30 cellular contexts compared by ENCODE assay signal in genomic region chr21:25550352-25550751, GRCh38.
"Had no signal": no experiment of that assay in that cellular context is flagged by ENCODE, and none has a peak within 500 bp of the region (broad histone marks: within the 10 kb centered on the region; RNA-seq: fewer than 3 reads in every experiment).

No MANE protein-coding gene starts in this region.

- H3K4me1 ChIP-seq: gastrocnemius medialis, prostate gland, suprapubic skin, tibial artery, upper lobe of right lung had no signal

- H3K27me3 ChIP-seq: gastrocnemius medialis, ovary, suprapubic skin, tibial artery, upper lobe of right lung had no signal

- H3K4me1 Mint-ChIP-seq: central memory CD8-positive, alpha-beta T cell had no signal

- H3K36me3 ChIP-seq: gastrocnemius medialis, ovary, prostate gland, suprapubic skin, tibial artery, upper lobe of right lung had no signal

- H3K9me3 Mint-ChIP-seq: central memory CD8-positive, alpha-beta T cell had no signal

- H3K4me3 ChIP-seq: gastrocnemius medialis, ovary, prostate gland, skin epidermis, suprapubic skin, tibial artery, upper lobe of right lung had no signal

- DNase-seq: activated CD4-positive, alpha-beta T cell treated with anti-CD3 and anti-CD28 coated beads for 48 hours; activated effector memory CD4-positive, alpha-beta T cell treated with Interleukin-2 at 50 U/mL for 16 hours; activated naive CD4-positive, alpha-beta T cell treated with Interleukin-2 at 50 U/mL for 16 hours; activated T-cell treated with anti-CD3 and anti-CD28 coated beads, Interleukin-2, amount 50 U/mL, for 48 hours; anterior cingulate cortex; dermis blood vessel endothelial cell; effector CD4-positive, alpha-beta T cell; gastrocnemius medialis; glutamatergic neuron; islet precursor cell; left cardiac atrium; left ventricle myocardium superior; ovary; retina; stimulated activated CD4-positive, alpha-beta T cell treated with anti-CD3 and anti-CD28 coated beads, Interleukin-12 subunit alpha, Interleukin-12 subunit beta, amount 100 ng/mL, for 4 hours; stimulated activated CD4-positive, alpha-beta T cell treated with anti-CD3 and anti-CD28 coated beads, Interleukin-4, amount 100 ng/mL, for 1 hour; SW 1271; T-helper 9 cell; tibial artery; upper lobe of right lung had no signal

- H3K27me3 Mint-ChIP-seq: activated naive CD8-positive, alpha-beta T cell had no signal

- FAIRE-seq: bronchial epithelial cell, TTC549 had no signal

- H3K4me3 Mint-ChIP-seq: activated naive CD8-positive, alpha-beta T cell; central memory CD8-positive, alpha-beta T cell; T-helper 1 cell treated with Interleukin-12 subunit alpha and Interleukin-12 subunit beta and Interleukin-4 antibody, amounts not matched to agents 30 μg/mL and 1 μg/mL, for 36 hours had no signal

- H3K27ac Mint-ChIP-seq: activated naive CD8-positive, alpha-beta T cell had no signal

- ATAC-seq: gastrocnemius medialis, left cardiac atrium, left ventricle myocardium superior, sciatic nerve, upper lobe of right lung had no signal

- H3K27ac ChIP-seq: gastrocnemius medialis, ovary, prostate gland, skin epidermis, suprapubic skin, tibial artery, upper lobe of right lung, VCaP had no signal

- H3K9me3 ChIP-seq: gastrocnemius medialis, ovary, prostate gland, suprapubic skin, tibial artery, upper lobe of right lung had no signal
